Comparison of ENCODE assay signal across 17 cellular contexts in the genomic region with DNA sequence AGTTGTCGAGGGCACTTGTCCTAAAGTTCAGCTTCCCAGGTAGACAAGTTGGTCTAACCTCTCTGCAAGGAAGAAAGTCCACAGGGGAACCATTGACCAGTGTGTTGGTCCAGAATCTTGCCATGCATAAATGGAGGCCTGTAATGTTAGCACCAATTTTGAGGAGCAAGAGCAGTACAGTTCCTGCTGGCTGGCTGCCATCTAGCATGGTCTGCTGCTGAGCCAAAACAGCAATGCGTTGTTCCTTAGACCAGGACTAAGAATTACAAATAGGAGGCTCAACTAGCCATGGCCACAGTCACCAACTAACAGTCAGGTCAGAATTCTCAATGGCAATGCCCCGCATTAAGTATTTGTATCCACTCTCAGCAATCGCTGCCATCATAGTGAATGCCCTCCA.
DNase-seq lines count a peak whose midpoint lies in the region; TF ChIP-seq lines count a peak whose summit lies in the region.
"Had no signal": no experiment of that assay in that cellular context is flagged by ENCODE, and none has a peak within 500 bp of the region (broad histone marks: within the 10 kb centered on the region; RNA-seq: fewer than 3 reads in every experiment).

No MANE protein-coding gene starts in this region.

- H3F3A ChIP-seq in PC-9 (ENCODE audit: insufficient read depth, low read depth) = no peaks in the 10 kb centered on the region

- no peaks in the 10 kb centered on the region for H3K79me2 ChIP-seq in PC-9 (ENCODE audit: low read depth)

- DNase-seq in EH (ENCODE audit: low read depth) = peak; percentile 13
- DNase-seq in fibroblast of the aortic adventitia (ENCODE audit: low read depth) = peak; percentile 47
- peak; percentile 75 for DNase-seq in sigmoid colon
- DNase-seq in colonic mucosa = no peak
- no peak for DNase-seq in NCI-H1092 (lab: John Stamatoyannopoulos, UW)
- no peak for DNase-seq in PC-9
- DNase-seq: KG1, MV-4-11, NCI-H1417, NCI-H187, NCI-H2107, NCI-H510A, NCI-H774, OCI-M1, SIG-M5 had no signal

- no peak overlapping the region for H3K4me2 ChIP-seq in PC-9

- BruUV-seq in PC-9 (replicated peaks; lab: Mats Ljungman, UMichigan) = no TSS peak

- H3K36me3 ChIP-seq in sigmoid colon = peaks cover 0 to 7% (median 0%) of the 10 kb centered on the region in 4 donors
- H3K36me3 ChIP-seq in colonic mucosa = no peaks in the 10 kb centered on the region
- H3K36me3 ChIP-seq in PC-9 (ENCODE audit: low read depth) = no peaks in the 10 kb centered on the region

- peaks cover 5% of the 10 kb centered on the region; the same call in 1 of the 2 replicates for H3K9me2 ChIP-seq in PC-9 (ENCODE audit: insufficient read depth)

- CTCF ChIA-PET in PC-9 (lab: Charles Lee) = no interaction called here

- TF ChIP-seq POLR2A in sigmoid colon (IDR thresholded peaks at IDR 0.05) = no peak

- intact Hi-C loops in sigmoid colon (cut with DNase I) = no loop called here
- intact Hi-C loops in colonic mucosa (cut with DNase I) = no loop called here
- intact Hi-C loops in PC-9 (cut with micrococcal nuclease; ENCODE audit: unreplicated experiment) = no loop called here

- TF ChIP-seq CTCF in fibroblast of the aortic adventitia (IDR thresholded peaks at IDR 0.05; ENCODE audit: insufficient read depth, low read length) = no peak
- no peak for TF ChIP-seq CTCF in sigmoid colon (IDR thresholded peaks at IDR 0.05)
- TF ChIP-seq CTCF in colonic mucosa (IDR thresholded peaks at IDR 0.05) = no peak
- TF ChIP-seq CTCF in PC-9 (conservative IDR thresholded peaks at IDR 0.05) = no peak

- POLR2A ChIA-PET in PC-9 (lab: Charles Lee; ENCODE audit: unreplicated experiment) = interaction anchor here (0.6 kb wide), 1 partner anchor 52 kb away, joined by 4 read pairs; no protein-coding TSS in a partner anchor

- H3K9ac ChIP-seq in colonic mucosa (ENCODE audit: low read depth in 2 of 2, low read length in 2 of 2) = no peak overlapping the region

- H3K9me3 ChIP-seq in sigmoid colon (peaks cover 0 to 3% (median 0%) of the 10 kb centered on the region in 4 donors), colonic mucosa (no peaks in the 10 kb centered on the region), PC-9 (ENCODE audit: insufficient read depth, low read depth) (peaks cover 14% of the 10 kb centered on the region; the same call in 1 of the 2 replicates)

- H3K27me3 ChIP-seq in sigmoid colon (no peaks in the 10 kb centered on the region), colonic mucosa (no peaks in the 10 kb centered on the region), PC-9 (ENCODE audit: insufficient read depth, low read depth) (no peaks in the 10 kb centered on the region)

- no peak overlapping the region for H2AFZ ChIP-seq in PC-9

- H3K27ac ChIP-seq in angular gyrus (ENCODE audit: low read depth, low read length) = peak overlapping the region; percentile 2
- H3K27ac ChIP-seq in sigmoid colon = no peak overlapping the region
- H3K27ac ChIP-seq in colonic mucosa = no peak overlapping the region
- no peak overlapping the region for H3K27ac ChIP-seq in PC-9
- H3K27ac ChIP-seq: C4-2B had no signal

- no peak for TF ChIP-seq EP300 in sigmoid colon (IDR thresholded peaks at IDR 0.05)

- 92 to 97% methylated on average over 4 of the region's 4 CpGs for WGBS in sigmoid colon, 2 donors

- H3K4me1 ChIP-seq in sigmoid colon (peaks cover 0 to 61% (median 48%) of the 10 kb centered on the region in 4 donors), colonic mucosa (no peaks in the 10 kb centered on the region), PC-9 (replicated peaks; ENCODE audit: insufficient read depth) (no peaks in the 10 kb centered on the region)

- H4K20me1 ChIP-seq in PC-9 (ENCODE audit: insufficient read depth) = no peaks in the 10 kb centered on the region

- H3K4me3 ChIP-seq in fibroblast of the aortic adventitia (ENCODE audit: low read depth, low read length) = no peak overlapping the region
- H3K4me3 ChIP-seq in sigmoid colon = no peak overlapping the region
- no peak overlapping the region for H3K4me3 ChIP-seq in colonic mucosa
- no peak overlapping the region for H3K4me3 ChIP-seq in PC-9

Comparison
In these comparisons a context has a peak if more than half of its experiments do, and no peak if none do; other contexts are left out.
1. DNase-seq: peak in EH (single experiment), fibroblast of the aortic adventitia (single experiment) and sigmoid colon (single experiment); none in colonic mucosa (single experiment), NCI-H1092 (single experiment) and PC-9 (0 of 2).